In the genomic region with DNA sequence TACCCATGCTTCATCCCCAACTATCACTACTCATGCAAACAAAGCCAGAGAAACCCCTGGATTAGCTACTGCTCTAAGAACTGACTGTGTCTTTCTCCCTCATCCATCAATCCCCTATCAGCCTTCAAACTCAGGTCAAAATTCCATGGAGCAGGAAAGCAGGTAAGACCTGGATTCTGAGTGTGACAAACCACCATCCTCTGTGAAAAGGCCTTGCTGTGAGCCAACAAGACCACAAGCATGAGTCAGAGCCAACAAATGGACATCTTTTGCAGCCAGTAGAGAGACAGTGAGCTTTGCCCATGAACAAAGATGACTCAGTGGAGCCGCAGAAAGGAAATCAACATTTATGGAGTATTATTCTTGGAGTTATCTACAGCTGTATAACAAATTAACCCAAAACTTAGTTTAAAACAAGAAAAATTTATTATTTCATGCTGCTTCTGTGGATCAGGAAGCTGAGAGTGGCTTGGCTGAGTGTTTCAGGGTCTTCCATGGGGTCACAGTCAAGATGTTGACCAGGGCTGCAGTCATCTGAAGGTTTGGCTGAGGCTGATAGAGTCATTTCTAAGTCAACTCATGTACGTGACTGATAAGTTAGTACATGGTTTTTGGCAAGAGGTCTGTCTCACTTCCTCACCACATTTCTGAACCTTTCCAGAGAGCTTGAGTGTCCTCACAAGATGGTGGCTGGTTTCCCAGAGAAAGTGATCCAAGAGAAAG, we compare ENCODE assay signal across 9 cellular contexts.
DNase-seq lines count a peak whose midpoint lies in the region; ATAC-seq, FAIRE-seq and TF ChIP-seq lines count a peak whose summit lies in the region.
"Had no signal": no experiment of that assay in that cellular context is flagged by ENCODE, and none has a peak within 500 bp of the region (broad histone marks: within the 10 kb centered on the region; RNA-seq: fewer than 3 reads in every experiment).

No MANE protein-coding gene starts in this region.

- CTCF ChIA-PET in A549 (lab: Yijun Ruan, JAX): interaction anchor here (0.7 to 2.5 kb wide), 7 partner anchors 9 to 149 kb away, joined by 3 to 10 read pairs (median 6); a partner anchor contains a TSS

- peak; percentile 23 for FAIRE-seq in A549 (lab: Jason Lieb, UNC)

- peak in 1 of 2 experiments; percentile 35; a peak in 1 of 5 replicates for TF ChIP-seq EP300 in A549 (IDR thresholded peaks at IDR 0.05)

- POLR2A ChIA-PET in A549 (lab: Yijun Ruan, JAX): interaction anchor here (0.7 to 1.4 kb wide), 4 partner anchors 36 to 306 kb away, joined by 3 to 10 read pairs (median 4); a partner anchor contains a TSS

- 17% methylated on average over 2 of the region's 2 CpGs for WGBS in A549 (ENCODE audit: missing lambda C conversion rate)

- no peak for TF ChIP-seq CTCF in A549 (IDR thresholded peaks at IDR 0.05)
- no peak for TF ChIP-seq CTCF in HFF-Myc (IDR thresholded peaks at IDR 0.05; ENCODE audit: low read depth, low read length, missing control alignments)

- no peak for TF ChIP-seq RAD21 in A549 (conservative IDR thresholded peaks at IDR 0.05 in 1 of 2, IDR thresholded peaks at IDR 0.05 in 1 of 2)

- peaks cover 90% of the 10 kb centered on the region for H3K4me1 ChIP-seq in A549

- peak overlapping the region; percentile 70 to 89 for H3K27ac ChIP-seq in A549
- H3K27ac ChIP-seq: thoracic aorta had no signal

- DNase-seq in A549 (ENCODE audit: low read depth in 1 of 2, low spot score in 1 of 2) (peak; percentile 85 to 88), HFF-Myc (ENCODE audit: extremely low read depth, low read depth) (peak; percentile 96), T1000 (lab: John Stamatoyannopoulos, UW) (peak; percentile 73), glomerular visceral epithelial cell (ENCODE audit: extremely low spot score) (peak; percentile 92), DMS114 treated with DMSO at 0.1 percent for 48 hours (lab: John Stamatoyannopoulos, UW; ENCODE audit: unreplicated experiment) (no peak)
- no peak for DNase-seq in stimulated activated naive CD4-positive, alpha-beta T cell treated with Interleukin-2 at 50 U/mL for 16 hours (lab: John Stamatoyannopoulos, UW)

- no peak for TF ChIP-seq POLR2A in A549 (IDR thresholded peaks at IDR 0.05; ENCODE audit: low read length)

- ATAC-seq in A549: peak; percentile 48 to 69; a peak in 5 of 6 replicates
- no peak for ATAC-seq in HG03039 (IDR thresholded peaks at IDR 0.05; ENCODE audit: unreplicated experiment)
- no peak for ATAC-seq in HG03520 (IDR thresholded peaks at IDR 0.05; ENCODE audit: unreplicated experiment)

- H3K4me3 ChIP-seq in A549 (no peak overlapping the region), HFF-Myc (replicated peaks; ENCODE audit: low read depth, low read length) (no peak overlapping the region)
- H3K4me3 ChIP-seq: thoracic aorta had no signal

- peaks cover 14% of the 10 kb centered on the region for H3K9me3 ChIP-seq in A549
- H3K9me3 ChIP-seq: thoracic aorta had no signal

- peak overlapping the region; percentile 47 for H3K4me2 ChIP-seq in A549

TF ChIP-seq in A549, 52 proteins besides CTCF, POLR2A, EP300 and RAD21 (continues in another document):
- TF ChIP-seq JUNB (IDR thresholded peaks at IDR 0.05) (peak; percentile 79), HOXB13 (CRISPR knock-in tag; IDR thresholded peaks at IDR 0.05; ENCODE audit: low read depth) (no peak), TFCP2L1 (CRISPR knock-in tag; IDR thresholded peaks at IDR 0.05) (no peak), CHD2 (IDR thresholded peaks at IDR 0.05; ENCODE audit: low read length, partially characterized antibody) (no peak), POLR2AphosphoS2 (conservative IDR thresholded peaks at IDR 0.05; ENCODE audit: low read length) (no peak), CBX8 (IDR thresholded peaks at IDR 0.05) (no peak), CEBPB (IDR thresholded peaks at IDR 0.05) (no peak), ZC3H11A (IDR thresholded peaks at IDR 0.05) (no peak), SREBF2 (IDR thresholded peaks at IDR 0.05) (no peak), EHF (CRISPR knock-in tag; IDR thresholded peaks at IDR 0.05) (no peak), RCOR1 (IDR thresholded peaks at IDR 0.05; ENCODE audit: low read depth, low read length) (no peak), ZFP36 (IDR thresholded peaks at IDR 0.05; ENCODE audit: borderline replicate concordance, partially characterized antibody) (no peak), CHD4 (IDR thresholded peaks at IDR 0.05; ENCODE audit: borderline replicate concordance) (no peak), NR3C1 (IDR thresholded peaks at IDR 0.05) (no peak), NPAS2 (CRISPR knock-in tag; IDR thresholded peaks at IDR 0.05; ENCODE audit: borderline replicate concordance) (no peak), HOXA7 (CRISPR knock-in tag; IDR thresholded peaks at IDR 0.05) (no peak), MYC (IDR thresholded peaks at IDR 0.05; ENCODE audit: borderline replicate concordance, low read length) (no peak), ZSCAN20 (CRISPR knock-in tag; IDR thresholded peaks at IDR 0.05) (no peak), JUN (IDR thresholded peaks at IDR 0.05) (peak in 1 of 2 experiments; percentile 38; a peak in 1 of 5 replicates), FOSL2 (IDR thresholded peaks at IDR 0.05) (peak; percentile 71; the same call in 1 of the 2 replicates), FOSL2 (CRISPR knock-in tag; IDR thresholded peaks at IDR 0.05) (peak; percentile 81), BHLHE40 (IDR thresholded peaks at IDR 0.05; ENCODE audit: low read depth, low read length) (no peak)
- TF ChIP-seq, protein P1, sequence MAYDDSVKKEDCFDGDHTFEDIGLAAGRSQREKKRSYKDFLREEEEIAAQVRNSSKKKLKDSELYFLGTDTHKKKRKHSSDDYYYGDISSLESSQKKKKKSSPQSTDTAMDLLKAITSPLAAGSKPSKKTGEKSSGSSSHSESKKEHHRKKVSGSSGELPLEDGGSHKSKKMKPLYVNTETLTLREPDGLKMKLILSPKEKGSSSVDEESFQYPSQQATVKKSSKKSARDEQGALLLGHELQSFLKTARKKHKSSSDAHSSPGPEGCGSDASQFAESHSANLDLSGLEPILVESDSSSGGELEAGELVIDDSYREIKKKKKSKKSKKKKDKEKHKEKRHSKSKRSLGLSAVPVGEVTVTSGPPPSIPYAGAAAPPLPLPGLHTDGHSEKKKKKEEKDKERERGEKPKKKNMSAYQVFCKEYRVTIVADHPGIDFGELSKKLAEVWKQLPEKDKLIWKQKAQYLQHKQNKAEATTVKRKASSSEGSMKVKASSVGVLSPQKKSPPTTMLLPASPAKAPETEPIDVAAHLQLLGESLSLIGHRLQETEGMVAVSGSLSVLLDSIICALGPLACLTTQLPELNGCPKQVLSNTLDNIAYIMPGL (CRISPR knock-in tag; IDR thresholded peaks at IDR 0.05; ENCODE audit: borderline replicate concordance): no peak
- TF ChIP-seq, protein P2, sequence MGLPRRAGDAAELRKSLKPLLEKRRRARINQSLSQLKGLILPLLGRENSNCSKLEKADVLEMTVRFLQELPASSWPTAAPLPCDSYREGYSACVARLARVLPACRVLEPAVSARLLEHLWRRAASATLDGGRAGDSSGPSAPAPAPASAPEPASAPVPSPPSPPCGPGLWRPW (IDR thresholded peaks at IDR 0.05): no peak
- TF ChIP-seq, protein P3, sequence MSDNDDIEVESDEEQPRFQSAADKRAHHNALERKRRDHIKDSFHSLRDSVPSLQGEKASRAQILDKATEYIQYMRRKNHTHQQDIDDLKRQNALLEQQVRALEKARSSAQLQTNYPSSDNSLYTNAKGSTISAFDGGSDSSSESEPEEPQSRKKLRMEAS (IDR thresholded peaks at IDR 0.05): peak; percentile 37; the same call in 1 of the 2 replicates
- TF ChIP-seq, protein P4, sequence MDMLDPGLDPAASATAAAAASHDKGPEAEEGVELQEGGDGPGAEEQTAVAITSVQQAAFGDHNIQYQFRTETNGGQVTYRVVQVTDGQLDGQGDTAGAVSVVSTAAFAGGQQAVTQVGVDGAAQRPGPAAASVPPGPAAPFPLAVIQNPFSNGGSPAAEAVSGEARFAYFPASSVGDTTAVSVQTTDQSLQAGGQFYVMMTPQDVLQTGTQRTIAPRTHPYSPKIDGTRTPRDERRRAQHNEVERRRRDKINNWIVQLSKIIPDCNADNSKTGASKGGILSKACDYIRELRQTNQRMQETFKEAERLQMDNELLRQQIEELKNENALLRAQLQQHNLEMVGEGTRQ (IDR thresholded peaks at IDR 0.05): no peak
- TF ChIP-seq, protein P5, sequence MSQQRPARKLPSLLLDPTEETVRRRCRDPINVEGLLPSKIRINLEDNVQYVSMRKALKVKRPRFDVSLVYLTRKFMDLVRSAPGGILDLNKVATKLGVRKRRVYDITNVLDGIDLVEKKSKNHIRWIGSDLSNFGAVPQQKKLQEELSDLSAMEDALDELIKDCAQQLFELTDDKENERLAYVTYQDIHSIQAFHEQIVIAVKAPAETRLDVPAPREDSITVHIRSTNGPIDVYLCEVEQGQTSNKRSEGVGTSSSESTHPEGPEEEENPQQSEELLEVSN (IDR thresholded peaks at IDR 0.05; ENCODE audit: borderline replicate concordance, low read depth): no peak
- TF ChIP-seq, protein P6, sequence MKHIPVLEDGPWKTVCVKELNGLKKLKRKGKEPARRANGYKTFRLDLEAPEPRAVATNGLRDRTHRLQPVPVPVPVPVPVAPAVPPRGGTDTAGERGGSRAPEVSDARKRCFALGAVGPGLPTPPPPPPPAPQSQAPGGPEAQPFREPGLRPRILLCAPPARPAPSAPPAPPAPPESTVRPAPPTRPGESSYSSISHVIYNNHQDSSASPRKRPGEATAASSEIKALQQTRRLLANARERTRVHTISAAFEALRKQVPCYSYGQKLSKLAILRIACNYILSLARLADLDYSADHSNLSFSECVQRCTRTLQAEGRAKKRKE (CRISPR knock-in tag; IDR thresholded peaks at IDR 0.05; ENCODE audit: low read depth): no peak
- TF ChIP-seq, protein P7, sequence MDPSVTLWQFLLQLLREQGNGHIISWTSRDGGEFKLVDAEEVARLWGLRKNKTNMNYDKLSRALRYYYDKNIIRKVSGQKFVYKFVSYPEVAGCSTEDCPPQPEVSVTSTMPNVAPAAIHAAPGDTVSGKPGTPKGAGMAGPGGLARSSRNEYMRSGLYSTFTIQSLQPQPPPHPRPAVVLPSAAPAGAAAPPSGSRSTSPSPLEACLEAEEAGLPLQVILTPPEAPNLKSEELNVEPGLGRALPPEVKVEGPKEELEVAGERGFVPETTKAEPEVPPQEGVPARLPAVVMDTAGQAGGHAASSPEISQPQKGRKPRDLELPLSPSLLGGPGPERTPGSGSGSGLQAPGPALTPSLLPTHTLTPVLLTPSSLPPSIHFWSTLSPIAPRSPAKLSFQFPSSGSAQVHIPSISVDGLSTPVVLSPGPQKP (IDR thresholded peaks at IDR 0.05; ENCODE audit: low read depth, low read length): no peak

Comparison
In these comparisons a context has a peak if more than half of its experiments do, and no peak if none do; other contexts are left out.
1. ATAC-seq: peak in A549 (2 of 2); none in HG03039 (single experiment) and HG03520 (single experiment).
2. DNase-seq: peak in A549 (2 of 2), HFF-Myc (single experiment), T1000 (single experiment) and glomerular visceral epithelial cell (single experiment); none in stimulated activated naive CD4-positive, alpha-beta T cell treated with Interleukin-2 at 50 U/mL for 16 hours (single experiment) and DMS114 treated with DMSO at 0.1 percent for 48 hours (single experiment).